1 cellular context compared by ENCODE assay signal in the genomic region with DNA sequence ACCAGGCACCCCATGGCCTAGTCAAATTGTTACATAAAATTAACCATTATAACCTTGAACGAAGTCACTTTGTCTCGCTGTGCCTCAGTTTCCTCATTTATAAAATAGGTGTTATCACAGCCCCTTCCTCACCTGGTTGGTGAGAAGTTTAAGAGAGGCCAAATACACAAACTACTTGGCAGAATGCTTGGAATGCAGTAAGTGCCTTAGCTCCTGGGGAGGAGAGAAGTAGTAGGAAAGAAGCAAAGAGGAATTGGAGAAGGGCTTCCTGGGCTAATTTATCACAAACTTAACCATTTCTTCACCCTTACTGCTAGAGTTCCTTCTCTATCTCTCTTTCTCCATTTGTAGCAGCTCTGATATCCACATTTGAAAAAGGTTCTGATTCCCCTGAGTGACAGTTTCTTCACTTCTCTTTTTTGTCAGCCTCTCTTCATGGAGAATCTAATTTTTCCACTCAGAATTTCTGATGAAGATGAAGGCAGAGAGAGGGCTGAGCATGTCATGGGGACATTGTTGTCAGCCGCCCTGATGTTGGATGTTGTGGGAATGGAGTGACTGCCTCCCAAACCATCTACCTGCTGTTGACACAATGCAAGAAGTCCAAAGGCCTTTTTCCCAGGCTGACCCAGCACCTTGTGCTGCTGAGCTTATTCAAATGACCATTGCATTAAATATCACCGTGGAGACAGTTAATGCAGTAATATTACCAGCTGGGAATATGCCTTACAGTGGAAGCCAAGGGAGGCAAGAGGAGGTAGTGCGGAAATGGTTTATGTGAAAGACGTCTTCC.
TF ChIP-seq lines count a peak whose summit lies in the region.

No MANE protein-coding gene starts in this region.

TF ChIP-seq in GM12878, 131 proteins besides CTCF, POLR2A, EP300 and RAD21:
- TF ChIP-seq FOXM1 (IDR thresholded peaks at IDR 0.05; ENCODE audit: low read depth, low read length) (no peak), EED (IDR thresholded peaks at IDR 0.05; ENCODE audit: low read depth) (no peak), TCF7 (IDR thresholded peaks at IDR 0.05; ENCODE audit: borderline replicate concordance) (no peak), IRF4 (IDR thresholded peaks at IDR 0.05; ENCODE audit: low read depth, low read length) (no peak), RB1 (IDR thresholded peaks at IDR 0.05; ENCODE audit: borderline replicate concordance) (no peak), NFYA (IDR thresholded peaks at IDR 0.05; ENCODE audit: borderline replicate concordance, low read depth, low read length) (no peak), CHD2 (IDR thresholded peaks at IDR 0.05; ENCODE audit: borderline replicate concordance, low read depth, low read length) (no peak), GABPA (IDR thresholded peaks at IDR 0.05; ENCODE audit: low read depth) (no peak), IKZF2 (IDR thresholded peaks at IDR 0.05) (no peak), YBX1 (IDR thresholded peaks at IDR 0.05) (no peak), STAT1 (conservative IDR thresholded peaks at IDR 0.05) (no peak), BMI1 (IDR thresholded peaks at IDR 0.05; ENCODE audit: borderline replicate concordance) (no peak), SUZ12 (IDR thresholded peaks at IDR 0.05; ENCODE audit: unreplicated experiment) (no peak), STAT3 (IDR thresholded peaks at IDR 0.05; ENCODE audit: low read depth, low read length) (no peak)
- TF ChIP-seq, protein P1, sequence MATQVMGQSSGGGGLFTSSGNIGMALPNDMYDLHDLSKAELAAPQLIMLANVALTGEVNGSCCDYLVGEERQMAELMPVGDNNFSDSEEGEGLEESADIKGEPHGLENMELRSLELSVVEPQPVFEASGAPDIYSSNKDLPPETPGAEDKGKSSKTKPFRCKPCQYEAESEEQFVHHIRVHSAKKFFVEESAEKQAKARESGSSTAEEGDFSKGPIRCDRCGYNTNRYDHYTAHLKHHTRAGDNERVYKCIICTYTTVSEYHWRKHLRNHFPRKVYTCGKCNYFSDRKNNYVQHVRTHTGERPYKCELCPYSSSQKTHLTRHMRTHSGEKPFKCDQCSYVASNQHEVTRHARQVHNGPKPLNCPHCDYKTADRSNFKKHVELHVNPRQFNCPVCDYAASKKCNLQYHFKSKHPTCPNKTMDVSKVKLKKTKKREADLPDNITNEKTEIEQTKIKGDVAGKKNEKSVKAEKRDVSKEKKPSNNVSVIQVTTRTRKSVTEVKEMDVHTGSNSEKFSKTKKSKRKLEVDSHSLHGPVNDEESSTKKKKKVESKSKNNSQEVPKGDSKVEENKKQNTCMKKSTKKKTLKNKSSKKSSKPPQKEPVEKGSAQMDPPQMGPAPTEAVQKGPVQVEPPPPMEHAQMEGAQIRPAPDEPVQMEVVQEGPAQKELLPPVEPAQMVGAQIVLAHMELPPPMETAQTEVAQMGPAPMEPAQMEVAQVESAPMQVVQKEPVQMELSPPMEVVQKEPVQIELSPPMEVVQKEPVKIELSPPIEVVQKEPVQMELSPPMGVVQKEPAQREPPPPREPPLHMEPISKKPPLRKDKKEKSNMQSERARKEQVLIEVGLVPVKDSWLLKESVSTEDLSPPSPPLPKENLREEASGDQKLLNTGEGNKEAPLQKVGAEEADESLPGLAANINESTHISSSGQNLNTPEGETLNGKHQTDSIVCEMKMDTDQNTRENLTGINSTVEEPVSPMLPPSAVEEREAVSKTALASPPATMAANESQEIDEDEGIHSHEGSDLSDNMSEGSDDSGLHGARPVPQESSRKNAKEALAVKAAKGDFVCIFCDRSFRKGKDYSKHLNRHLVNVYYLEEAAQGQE (IDR thresholded peaks at IDR 0.05; ENCODE audit: low read depth, low read length), result no peak
- TF ChIP-seq, protein P2, sequence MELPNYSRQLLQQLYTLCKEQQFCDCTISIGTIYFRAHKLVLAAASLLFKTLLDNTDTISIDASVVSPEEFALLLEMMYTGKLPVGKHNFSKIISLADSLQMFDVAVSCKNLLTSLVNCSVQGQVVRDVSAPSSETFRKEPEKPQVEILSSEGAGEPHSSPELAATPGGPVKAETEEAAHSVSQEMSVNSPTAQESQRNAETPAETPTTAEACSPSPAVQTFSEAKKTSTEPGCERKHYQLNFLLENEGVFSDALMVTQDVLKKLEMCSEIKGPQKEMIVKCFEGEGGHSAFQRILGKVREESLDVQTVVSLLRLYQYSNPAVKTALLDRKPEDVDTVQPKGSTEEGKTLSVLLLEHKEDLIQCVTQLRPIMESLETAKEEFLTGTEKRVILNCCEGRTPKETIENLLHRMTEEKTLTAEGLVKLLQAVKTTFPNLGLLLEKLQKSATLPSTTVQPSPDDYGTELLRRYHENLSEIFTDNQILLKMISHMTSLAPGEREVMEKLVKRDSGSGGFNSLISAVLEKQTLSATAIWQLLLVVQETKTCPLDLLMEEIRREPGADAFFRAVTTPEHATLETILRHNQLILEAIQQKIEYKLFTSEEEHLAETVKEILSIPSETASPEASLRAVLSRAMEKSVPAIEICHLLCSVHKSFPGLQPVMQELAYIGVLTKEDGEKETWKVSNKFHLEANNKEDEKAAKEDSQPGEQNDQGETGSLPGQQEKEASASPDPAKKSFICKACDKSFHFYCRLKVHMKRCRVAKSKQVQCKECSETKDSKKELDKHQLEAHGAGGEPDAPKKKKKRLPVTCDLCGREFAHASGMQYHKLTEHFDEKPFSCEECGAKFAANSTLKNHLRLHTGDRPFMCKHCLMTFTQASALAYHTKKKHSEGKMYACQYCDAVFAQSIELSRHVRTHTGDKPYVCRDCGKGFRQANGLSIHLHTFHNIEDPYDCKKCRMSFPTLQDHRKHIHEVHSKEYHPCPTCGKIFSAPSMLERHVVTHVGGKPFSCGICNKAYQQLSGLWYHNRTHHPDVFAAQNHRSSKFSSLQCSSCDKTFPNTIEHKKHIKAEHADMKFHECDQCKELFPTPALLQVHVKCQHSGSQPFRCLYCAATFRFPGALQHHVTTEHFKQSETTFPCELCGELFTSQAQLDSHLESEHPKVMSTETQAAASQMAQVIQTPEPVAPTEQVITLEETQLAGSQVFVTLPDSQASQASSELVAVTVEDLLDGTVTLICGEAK (IDR thresholded peaks at IDR 0.05; ENCODE audit: borderline replicate concordance), result no peak
- TF ChIP-seq, protein P3, sequence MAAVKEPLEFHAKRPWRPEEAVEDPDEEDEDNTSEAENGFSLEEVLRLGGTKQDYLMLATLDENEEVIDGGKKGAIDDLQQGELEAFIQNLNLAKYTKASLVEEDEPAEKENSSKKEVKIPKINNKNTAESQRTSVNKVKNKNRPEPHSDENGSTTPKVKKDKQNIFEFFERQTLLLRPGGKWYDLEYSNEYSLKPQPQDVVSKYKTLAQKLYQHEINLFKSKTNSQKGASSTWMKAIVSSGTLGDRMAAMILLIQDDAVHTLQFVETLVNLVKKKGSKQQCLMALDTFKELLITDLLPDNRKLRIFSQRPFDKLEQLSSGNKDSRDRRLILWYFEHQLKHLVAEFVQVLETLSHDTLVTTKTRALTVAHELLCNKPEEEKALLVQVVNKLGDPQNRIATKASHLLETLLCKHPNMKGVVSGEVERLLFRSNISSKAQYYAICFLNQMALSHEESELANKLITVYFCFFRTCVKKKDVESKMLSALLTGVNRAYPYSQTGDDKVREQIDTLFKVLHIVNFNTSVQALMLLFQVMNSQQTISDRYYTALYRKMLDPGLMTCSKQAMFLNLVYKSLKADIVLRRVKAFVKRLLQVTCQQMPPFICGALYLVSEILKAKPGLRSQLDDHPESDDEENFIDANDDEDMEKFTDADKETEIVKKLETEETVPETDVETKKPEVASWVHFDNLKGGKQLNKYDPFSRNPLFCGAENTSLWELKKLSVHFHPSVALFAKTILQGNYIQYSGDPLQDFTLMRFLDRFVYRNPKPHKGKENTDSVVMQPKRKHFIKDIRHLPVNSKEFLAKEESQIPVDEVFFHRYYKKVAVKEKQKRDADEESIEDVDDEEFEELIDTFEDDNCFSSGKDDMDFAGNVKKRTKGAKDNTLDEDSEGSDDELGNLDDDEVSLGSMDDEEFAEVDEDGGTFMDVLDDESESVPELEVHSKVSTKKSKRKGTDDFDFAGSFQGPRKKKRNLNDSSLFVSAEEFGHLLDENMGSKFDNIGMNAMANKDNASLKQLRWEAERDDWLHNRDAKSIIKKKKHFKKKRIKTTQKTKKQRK (IDR thresholded peaks at IDR 0.05; ENCODE audit: low read depth, low read length), result no peak
